Comparison of ENCODE assay signal across 29 cellular contexts in genomic region chr7:30088362-30088761, GRCh38.
"Had no signal": no experiment of that assay in that cellular context is flagged by ENCODE, and none has a peak within 500 bp of the region (broad histone marks: within the 10 kb centered on the region; RNA-seq: fewer than 3 reads in every experiment).

No MANE protein-coding gene starts in this region.

- H3K27ac Mint-ChIP-seq: dendritic cell treated with granulocyte-macrophage colony-stimulating factor and Interleukin-4, amounts not matched to agents 40 ng/mL and 50 ng/mL, for 4 days; endodermal cell had no signal

- DNase-seq: colonic mucosa; cortex of kidney; dermis blood vessel endothelial cell; dorsolateral prefrontal cortex; effector CD4-positive, alpha-beta T cell; effector CD8-positive, alpha-beta T cell; effector memory CD4-positive, alpha-beta T cell; effector memory CD8-positive, alpha-beta T cell; endodermal cell; erythroblast; esophagus squamous epithelium; foreskin fibroblast; foreskin keratinocyte; foreskin melanocyte; gastrocnemius medialis; glutamatergic neuron; head of caudate nucleus; heart left ventricle; heart right ventricle had no signal

- H3K27me3 Mint-ChIP-seq: dendritic cell treated with granulocyte-macrophage colony-stimulating factor and Interleukin-4, amounts not matched to agents 40 ng/mL and 50 ng/mL, for 4 days; effector memory CD8-positive, alpha-beta T cell had no signal

- H3K9me3 Mint-ChIP-seq: dendritic cell treated with granulocyte-macrophage colony-stimulating factor and Interleukin-4, amounts not matched to agents 40 ng/mL and 50 ng/mL, for 4 days; effector memory CD8-positive, alpha-beta T cell; endodermal cell had no signal

- H3K4me2 ChIP-seq: hepatocyte had no signal

- H3K27ac ChIP-seq: colonic mucosa, coronary artery, dorsolateral prefrontal cortex, epithelial cell of prostate, esophagus muscularis mucosa, esophagus squamous epithelium, foreskin keratinocyte, gastrocnemius medialis, gastroesophageal sphincter, heart left ventricle, heart right ventricle, hepatocyte had no signal

- H2AFZ ChIP-seq: hepatocyte had no signal

- H3K4me3 ChIP-seq: colonic mucosa, coronary artery, dorsolateral prefrontal cortex, esophagus muscularis mucosa, esophagus squamous epithelium, gastrocnemius medialis, gastroesophageal sphincter, heart left ventricle, heart right ventricle, hepatocyte had no signal

- H3K4me1 Mint-ChIP-seq: endodermal cell had no signal

- H3K9me3 ChIP-seq: colonic mucosa, esophagus muscularis mucosa, esophagus squamous epithelium, gastrocnemius medialis, gastroesophageal sphincter, heart left ventricle, heart right ventricle had no signal

- H3K79me2 ChIP-seq: hepatocyte had no signal

- H3K36me3 ChIP-seq: colonic mucosa, gastrocnemius medialis, gastroesophageal sphincter had no signal

- ATAC-seq: effector memory CD8-positive, alpha-beta T cell; esophagus mucosa; foreskin keratinocyte; gastrocnemius medialis; gastroesophageal sphincter; heart left ventricle; heart right ventricle had no signal

- FAIRE-seq: endometrium, endothelial cell of umbilical vein, frontal cortex had no signal

- H3K4me1 ChIP-seq: colonic mucosa, esophagus squamous epithelium, gastrocnemius medialis had no signal

- H3K4me3 Mint-ChIP-seq: dendritic cell treated with granulocyte-macrophage colony-stimulating factor and Interleukin-4, amounts not matched to agents 40 ng/mL and 50 ng/mL, for 4 days; effector memory CD8-positive, alpha-beta T cell; endodermal cell had no signal

- H3K27me3 ChIP-seq: colonic mucosa, dorsolateral prefrontal cortex, esophagus muscularis mucosa, esophagus squamous epithelium, foreskin keratinocyte, gastrocnemius medialis, gastroesophageal sphincter, heart left ventricle, heart right ventricle, hepatocyte had no signal
